ENCODE assay signal across 27 cellular contexts in genomic region chr22:39601180-39601535, GRCh38. TPM values are rescaled to one million over a fixed set of nuclear protein-coding genes. Genes with fewer than 3 reads are reported as not detected.
DNase-seq lines count a peak whose midpoint lies in the region; ATAC-seq, FAIRE-seq and TF ChIP-seq lines count a peak whose summit lies in the region.
"Had no signal": no experiment of that assay in that cellular context is flagged by ENCODE, and none has a peak within 500 bp of the region (broad histone marks: within the 10 kb centered on the region; RNA-seq: fewer than 3 reads in every experiment).

No MANE protein-coding gene starts in this region.

- no peaks in the 10 kb centered on the region for H3K9me2 ChIP-seq in Karpas-422 (replicated peaks; ENCODE audit: insufficient read depth, low read length)

- peaks cover 14% of the 10 kb centered on the region for H3K4me1 ChIP-seq in Karpas-422 (ENCODE audit: low read length)
- H3K4me1 ChIP-seq in GM12878 (ENCODE audit: control insufficient read depth, insufficient read depth, low read length): peaks cover 6% of the 10 kb centered on the region; the same call in 1 of the 2 replicates
- H3K4me1 ChIP-seq: heart right ventricle, testis, vagina had no signal

- H3K79me2 ChIP-seq in Karpas-422 (ENCODE audit: low read length) (no peaks in the 10 kb centered on the region), GM12878 (ENCODE audit: control insufficient read depth, insufficient read depth, low read length) (no peaks in the 10 kb centered on the region)

- ATAC-seq in activated naive CD8-positive, alpha-beta T cell treated with anti-CD3 and anti-CD28 coated beads, Interleukin-2, amount 10 ng/mL, durations not matched to agents 7 days and 5 days (ENCODE audit: low read depth): no peak
- ATAC-seq in GM12878 (peak; percentile 53), HG03159 (IDR thresholded peaks at IDR 0.05; ENCODE audit: unreplicated experiment) (no peak)
- peak; percentile 69 for ATAC-seq in stimulated activated memory B cell treated with anti-CD40 and anti-IgM and Interleukin-4, amounts not matched to agents 10 μg/mL and 1 μg/mL and 100 μg/mL, for 72 hours
- ATAC-seq: activated CD8-positive, alpha-beta memory T cell treated with anti-CD3 and anti-CD28 coated beads, Interleukin-2, amount 10 ng/mL, durations not matched to agents 7 days and 5 days; heart right ventricle; left cardiac atrium had no signal

- peaks cover 9% of the 10 kb centered on the region for H3K36me3 Mint-ChIP-seq in activated naive CD8-positive, alpha-beta T cell treated with anti-CD3 and anti-CD28 coated beads, Interleukin-2, amount 10 ng/mL, durations not matched to agents 7 days and 5 days
- H3K36me3 Mint-ChIP-seq in activated naive CD8-positive, alpha-beta T cell treated with anti-CD3 and anti-CD28 coated beads for 36 hours: peaks cover 6% of the 10 kb centered on the region
- H3K36me3 Mint-ChIP-seq in stimulated activated memory B cell treated with anti-CD40 and anti-IgM and Interleukin-4, amounts not matched to agents 10 μg/mL and 1 μg/mL and 100 μg/mL, for 72 hours: peaks cover 5% of the 10 kb centered on the region

- H3K27me3 ChIP-seq in Karpas-422 (ENCODE audit: low read length): no peaks in the 10 kb centered on the region
- peaks cover 0 to 8% of the 10 kb centered on the region in 2 experiments; a peak in 3 of 4 replicates for H3K27me3 ChIP-seq in GM12878 (replicated peaks in 1 of 2; ENCODE audit: control insufficient read depth in 2 of 2, insufficient read depth in 2 of 2, low read length in 1 of 2)
- H3K27me3 ChIP-seq: testis, vagina had no signal

- WGBS in GM12878 (ENCODE audit: insufficient coverage, insufficient replicate concordance, low lambda C conversion rate, missing lambda C conversion rate): 14% methylated on average over 9 of the region's 9 CpGs

- TF ChIP-seq RAD21 in GM12878 (IDR thresholded peaks at IDR 0.05; ENCODE audit: insufficient read depth, low read depth, low read length): no peak

- H3K4me3 ChIP-seq in Karpas-422 (ENCODE audit: low read length) (peak overlapping the region; percentile 35; the same call in 1 of the 2 replicates), GM12878 (no peak overlapping the region)
- H3K4me3 ChIP-seq: BLaER1, heart right ventricle, testis, vagina had no signal

- RAD21 ChIA-PET in GM12878 (lab: Charles Lee; ENCODE audit: unreplicated experiment): no interaction called here

- CTCF ChIA-PET in GM12878 (lab: Yijun Ruan, JAX): no interaction called here

- in situ Hi-C loops in GM12878 (cut with MboI): no loop called here

- H3K27ac Mint-ChIP-seq in activated naive CD8-positive, alpha-beta T cell treated with anti-CD3 and anti-CD28 coated beads, Interleukin-2, amount 10 ng/mL, durations not matched to agents 7 days and 5 days: peak overlapping the region; percentile 2
- H3K27ac Mint-ChIP-seq in activated naive CD8-positive, alpha-beta T cell treated with anti-CD3 and anti-CD28 coated beads for 36 hours: no peak overlapping the region
- H3K27ac Mint-ChIP-seq in stimulated activated memory B cell treated with anti-CD40 and anti-IgM and Interleukin-4, amounts not matched to agents 10 μg/mL and 1 μg/mL and 100 μg/mL, for 72 hours: peak overlapping the region; percentile 91
- H3K27ac Mint-ChIP-seq: activated CD8-positive, alpha-beta memory T cell treated with anti-CD3 and anti-CD28 coated beads, Interleukin-2, amount 10 ng/mL, durations not matched to agents 7 days and 5 days; activated T-helper 1 cell treated with anti-CD3 and anti-CD28 coated beads, Interleukin-12 subunit alpha, Interleukin-12 subunit beta, Interleukin-2, Interleukin-4 antibody, amounts not matched to agents 30 ng/mL and 10 ng/mL and 1 ng/mL, durations not matched to agents 14 hours and 24 hours and 36 hours; brain had no signal

- POLR2A ChIA-PET in activated naive CD8-positive, alpha-beta T cell treated with anti-CD3 and anti-CD28 coated beads, Interleukin-2, amount 10 ng/mL, durations not matched to agents 7 days and 5 days (lab: Charles Lee): no interaction called here
- POLR2A ChIA-PET in GM12878 (lab: Charles Lee): no interaction called here

- no peak overlapping the region for H2AFZ ChIP-seq in Karpas-422 (ENCODE audit: low read length)
- H2AFZ ChIP-seq in GM12878 (ENCODE audit: control insufficient read depth, low read depth, low read length): no peak overlapping the region

- no peak for FAIRE-seq in GM12878 (lab: Jason Lieb, UNC)
- FAIRE-seq in GM12891 (lab: Jason Lieb, UNC): no peak
- FAIRE-seq: TTC549 had no signal

- no peak for DNase-seq in activated naive CD8-positive, alpha-beta T cell treated with anti-CD3 and anti-CD28 coated beads, Interleukin-2, amount 10 ng/mL, durations not matched to agents 7 days and 5 days
- DNase-seq in activated naive CD8-positive, alpha-beta T cell treated with anti-CD3 and anti-CD28 coated beads for 36 hours: no peak
- DNase-seq in Karpas-422 (peak; percentile 63), GM12878 (ENCODE audit: low read depth, low spot score) (no peak), SIG-M5 (lab: John Stamatoyannopoulos, UW) (no peak), GM12891 (ENCODE audit: insufficient read length, low spot score) (no peak)
- DNase-seq: activated CD8-positive, alpha-beta memory T cell treated with anti-CD3 and anti-CD28 coated beads, Interleukin-2, amount 10 ng/mL, durations not matched to agents 7 days and 5 days; Calu3; heart right ventricle; left cardiac atrium; mammary epithelial cell; NCI-H2081; NCI-H345; NCI-H748 treated with DMSO at 0.1 percent for 48 hours; occipital lobe; retina; SHP77; T-helper 1 cell; testis had no signal

- H3K9me3 Mint-ChIP-seq in activated naive CD8-positive, alpha-beta T cell treated with anti-CD3 and anti-CD28 coated beads, Interleukin-2, amount 10 ng/mL, durations not matched to agents 7 days and 5 days: peaks cover 9% of the 10 kb centered on the region
- peaks cover 9% of the 10 kb centered on the region for H3K9me3 Mint-ChIP-seq in activated naive CD8-positive, alpha-beta T cell treated with anti-CD3 and anti-CD28 coated beads for 36 hours
- H3K9me3 Mint-ChIP-seq in stimulated activated memory B cell treated with anti-CD40 and anti-IgM and Interleukin-4, amounts not matched to agents 10 μg/mL and 1 μg/mL and 100 μg/mL, for 72 hours: peaks cover 6% of the 10 kb centered on the region

- H3K36me3 ChIP-seq in Karpas-422 (ENCODE audit: insufficient read depth, low read length): no peaks in the 10 kb centered on the region
- H3K36me3 ChIP-seq in GM12878 (ENCODE audit: control insufficient read depth in 2 of 2, insufficient read depth in 2 of 2, low read length in 1 of 2): no peaks in the 10 kb centered on the region
- H3K36me3 ChIP-seq: BLaER1, heart right ventricle, vagina had no signal

- H4K20me1 ChIP-seq in Karpas-422 (ENCODE audit: insufficient read depth, low read depth, low read length) (no peaks in the 10 kb centered on the region), GM12878 (ENCODE audit: control insufficient read depth, insufficient read depth) (no peaks in the 10 kb centered on the region)
- H4K20me1 ChIP-seq: BLaER1 had no signal

- TF ChIP-seq POLR2A in GM12878 (IDR thresholded peaks at IDR 0.05; ENCODE audit: low read depth, low read length): no peak
- no peak for TF ChIP-seq POLR2A in GM12891 (IDR thresholded peaks at IDR 0.05; ENCODE audit: low read depth, low read length)

- no peak for TF ChIP-seq CTCF in GM12878 (IDR thresholded peaks at IDR 0.05 in 2 of 3, conservative IDR thresholded peaks at IDR 0.05 in 1 of 3; ENCODE audit: control insufficient read depth in 2 of 3, extremely low read depth in 1 of 3, insufficient read depth in 1 of 3, low read depth in 3 of 3, low read length in 3 of 3)

- peaks cover 28% of the 10 kb centered on the region for H3K27me3 Mint-ChIP-seq in activated naive CD8-positive, alpha-beta T cell treated with anti-CD3 and anti-CD28 coated beads, Interleukin-2, amount 10 ng/mL, durations not matched to agents 7 days and 5 days
- H3K27me3 Mint-ChIP-seq in activated naive CD8-positive, alpha-beta T cell treated with anti-CD3 and anti-CD28 coated beads for 36 hours: peaks cover 14% of the 10 kb centered on the region
- H3K27me3 Mint-ChIP-seq in stimulated activated memory B cell treated with anti-CD40 and anti-IgM and Interleukin-4, amounts not matched to agents 10 μg/mL and 1 μg/mL and 100 μg/mL, for 72 hours: peaks cover 36% of the 10 kb centered on the region

- intact Hi-C loops in GM12878 (cut with micrococcal nuclease; ENCODE audit: unreplicated experiment): no loop called here

- H3K9ac ChIP-seq in Karpas-422 (ENCODE audit: low read length) (peak overlapping the region; percentile 26; the same call in 1 of the 2 replicates), GM12878 (ENCODE audit: control insufficient read depth, insufficient read depth, low read length) (no peak overlapping the region)
- H3K9ac ChIP-seq: BLaER1 had no signal

- no TSS peak for BruUV-seq in GM12878 (replicated peaks; lab: Mats Ljungman, UMichigan)

- peaks cover 18% of the 10 kb centered on the region for H3K4me1 Mint-ChIP-seq in activated naive CD8-positive, alpha-beta T cell treated with anti-CD3 and anti-CD28 coated beads, Interleukin-2, amount 10 ng/mL, durations not matched to agents 7 days and 5 days
- H3K4me1 Mint-ChIP-seq in activated naive CD8-positive, alpha-beta T cell treated with anti-CD3 and anti-CD28 coated beads for 36 hours: peaks cover 24% of the 10 kb centered on the region
- peaks cover 46% of the 10 kb centered on the region for H3K4me1 Mint-ChIP-seq in stimulated activated memory B cell treated with anti-CD40 and anti-IgM and Interleukin-4, amounts not matched to agents 10 μg/mL and 1 μg/mL and 100 μg/mL, for 72 hours

- H3K4me3 Mint-ChIP-seq in activated naive CD8-positive, alpha-beta T cell treated with anti-CD3 and anti-CD28 coated beads, Interleukin-2, amount 10 ng/mL, durations not matched to agents 7 days and 5 days: no peak overlapping the region
- H3K4me3 Mint-ChIP-seq in activated naive CD8-positive, alpha-beta T cell treated with anti-CD3 and anti-CD28 coated beads for 36 hours: no peak overlapping the region
- H3K4me3 Mint-ChIP-seq in stimulated activated memory B cell treated with anti-CD40 and anti-IgM and Interleukin-4, amounts not matched to agents 10 μg/mL and 1 μg/mL and 100 μg/mL, for 72 hours: peak overlapping the region; percentile 44
- H3K4me3 Mint-ChIP-seq: activated CD8-positive, alpha-beta memory T cell treated with anti-CD3 and anti-CD28 coated beads, Interleukin-2, amount 10 ng/mL, durations not matched to agents 7 days and 5 days; activated T-helper 1 cell treated with anti-CD3 and anti-CD28 coated beads, Interleukin-12 subunit alpha, Interleukin-12 subunit beta, Interleukin-2, Interleukin-4 antibody, amounts not matched to agents 30 ng/mL and 10 ng/mL and 1 ng/mL, durations not matched to agents 14 hours and 24 hours and 36 hours; brain had no signal

- H3K27ac ChIP-seq in Karpas-422 (ENCODE audit: low read length) (no peak overlapping the region), GM12878 (ENCODE audit: control insufficient read depth, insufficient read depth) (no peak overlapping the region)
- H3K27ac ChIP-seq: BLaER1, epithelial cell of prostate, heart right ventricle, testis, vagina had no signal

- no peak for TF ChIP-seq EP300 in GM12878 (IDR thresholded peaks at IDR 0.05; ENCODE audit: borderline replicate concordance in 1 of 2, control insufficient read depth in 1 of 2, low read depth in 2 of 2, low read length in 2 of 2)

- H3K4me2 ChIP-seq in Karpas-422 (ENCODE audit: low read depth, low read length, poor library complexity, severe bottlenecking): peak overlapping the region; percentile 45
- H3K4me2 ChIP-seq in GM12878 (ENCODE audit: control insufficient read depth, insufficient read depth): no peak overlapping the region
- H3K4me2 ChIP-seq: BLaER1 had no signal

- H3K9me3 ChIP-seq in Karpas-422 (ENCODE audit: low read length) (no peaks in the 10 kb centered on the region), GM12878 (replicated peaks; ENCODE audit: control insufficient read depth, insufficient read depth, low read length) (no peaks in the 10 kb centered on the region; the same call in 2 of the 3 replicates)
- H3K9me3 ChIP-seq: testis, vagina had no signal

- SMC1A ChIA-PET in GM12878 (lab: Charles Lee; ENCODE audit: uncharacterized antibody, unreplicated experiment): no interaction called here

RNA-seq across cellular contexts. Expression of gene CACNA1I, which starts 30.6 kb away (rescaled TPM):
- total RNA-seq in activated naive CD8-positive, alpha-beta T cell treated with anti-CD3 and anti-CD28 coated beads, Interleukin-2, amount 10 ng/mL, durations not matched to agents 7 days and 5 days: 10 to 100 TPM; 17.3 to 19.0 TPM
- total RNA-seq in activated naive CD8-positive, alpha-beta T cell treated with anti-CD3 and anti-CD28 coated beads for 36 hours: under 1 TPM; 0.26 to 0.27 TPM
- total RNA-seq in Karpas-422 (2014; rRNA removed; shearing (Covaris generic); ENCODE audit: low replicate concordance): not detected in 2 replicates
- total RNA-seq in GM12878 (2013; cell fraction: nucleolus; rRNA removed): 0.07 and 0.10 TPM in 2 replicates
- total RNA-seq in GM12878 (2014; rRNA removed) (not detected in 2 replicates), GM12878 (2014; rRNA removed; fragmentation: Illumina TruSeq; extraction: Trizol) (not detected in 2 replicates), GM12878 (2021) (0.03 TPM in 2 replicates)
- not detected for polyA plus RNA-seq in GM12878 (2011; ENCODE audit: low read depth)
- polyA plus RNA-seq in GM12878 (2011; rRNA removed) (0.01 TPM in 1 of 2 replicates, not detected in the other), GM12878 (2014; fragmentation: Illumina TruSeq; extraction: Trizol) (not detected in 2 replicates), GM12878 (2014; fragmentation: Nextera tagmentation; extraction: Ambion mirVana) (not detected), GM12878 (2014; rRNA removed) (not detected in 2 replicates), GM12878 (2016; fragmentation: Nextera tagmentation; extraction: Ambion mirVana) (not detected)
- polyA plus RNA-seq in GM12878 (2011; cell fraction: cytosol; rRNA removed): 0.01 TPM in 1 of 2 replicates, not detected in the other
- polyA plus RNA-seq in GM12878 (2011; cell fraction: nucleus; rRNA removed): 0.04 and 0.06 TPM in 2 replicates
- not detected in 2 replicates for polyA plus RNA-seq in GM12878 (2012)
- polyA minus RNA-seq in GM12878 (2011; rRNA and poly(A)+ RNA removed): under 0.01 TPM in 1 of 2 replicates, not detected in the other
- not detected in 2 replicates for polyA minus RNA-seq in GM12878 (2011; cell fraction: cytosol; rRNA and poly(A)+ RNA removed)
- not detected in 2 replicates for polyA minus RNA-seq in GM12878 (2011; cell fraction: nucleus; rRNA and poly(A)+ RNA removed)
- polyA plus RNA-seq in GM12891 (2012; ENCODE audit: low read depth, missing spikeins): not detected

Comparison
In these comparisons a context has a peak if more than half of its experiments do, and no peak if none do; other contexts are left out.
1. RNA of gene CACNA1I, which starts 30.6 kb away (total RNA-seq): 17.3 to 19.0 TPM in activated naive CD8-positive, alpha-beta T cell treated with anti-CD3 and anti-CD28 coated beads, Interleukin-2, amount 10 ng/mL, durations not matched to agents 7 days and 5 days; 0.26 to 0.27 TPM in activated naive CD8-positive, alpha-beta T cell treated with anti-CD3 and anti-CD28 coated beads for 36 hours, not detected in Karpas-422 and 0.03 to 0.10 TPM in GM12878; every median in the first group is over 10 times any median in the second.
2. ATAC-seq: peak in GM12878 (single experiment) and stimulated activated memory B cell treated with anti-CD40 and anti-IgM and Interleukin-4, amounts not matched to agents 10 μg/mL and 1 μg/mL and 100 μg/mL, for 72 hours (single experiment); none in activated naive CD8-positive, alpha-beta T cell treated with anti-CD3 and anti-CD28 coated beads, Interleukin-2, amount 10 ng/mL, durations not matched to agents 7 days and 5 days (single experiment) and HG03159 (single experiment).